8 cellular contexts compared by ENCODE assay signal in genomic region chr5:96997265-96997859, GRCh38.
DNase-seq lines count a peak whose midpoint lies in the region; ATAC-seq lines count a peak whose summit lies in the region.

No MANE protein-coding gene starts in this region.

- H3K56ac ChIP-seq in mesendoderm (ENCODE audit: low read length) = no peak overlapping the region

- H3K23ac ChIP-seq in mesendoderm (ENCODE audit: low read length) = no peak overlapping the region

- H3K4ac ChIP-seq in mesendoderm (ENCODE audit: low read depth, low read length) = no peak overlapping the region

- WGBS in mesendoderm (ENCODE audit: extremely low coverage, insufficient coverage, low lambda C conversion rate) = no CpG with 5 or more reads among the region's 2 CpGs

- no peak overlapping the region for H2BK15ac ChIP-seq in mesendoderm (replicated peaks; ENCODE audit: low read depth)

- H2BK5ac ChIP-seq in mesendoderm (ENCODE audit: low read length) = no peak overlapping the region

- H3K4me2 ChIP-seq in mesendoderm (ENCODE audit: low read length) = no peak overlapping the region

- H3K27ac ChIP-seq in mesendoderm (ENCODE audit: low read depth, low read length) = no peak overlapping the region

- no peak overlapping the region for H2BK120ac ChIP-seq in mesendoderm (ENCODE audit: low read depth, low read length)

- peak; percentile 70 for ATAC-seq in HG02852 (IDR thresholded peaks at IDR 0.05; ENCODE audit: unreplicated experiment)
- ATAC-seq in HG02571 (IDR thresholded peaks at IDR 0.05; ENCODE audit: unreplicated experiment) = no peak
- ATAC-seq in GM19463 (IDR thresholded peaks at IDR 0.05; ENCODE audit: unreplicated experiment) = no peak

- no peak overlapping the region for H3K18ac ChIP-seq in mesendoderm (ENCODE audit: low read length)

- no peak overlapping the region for H3K4me3 ChIP-seq in mesendoderm (ENCODE audit: low read length)

- no peaks in the 10 kb centered on the region for H3K79me2 ChIP-seq in mesendoderm (ENCODE audit: control insufficient read depth, insufficient read depth, low read length)

- no peaks in the 10 kb centered on the region for H3K79me1 ChIP-seq in mesendoderm (ENCODE audit: low read length)

- H3K27me3 ChIP-seq in mesendoderm (ENCODE audit: insufficient read depth, low read length, poor library complexity) = no peaks in the 10 kb centered on the region

- H4K8ac ChIP-seq in mesendoderm (ENCODE audit: low read depth, low read length) = no peak overlapping the region

- no peaks in the 10 kb centered on the region for H3K4me1 ChIP-seq in mesendoderm (ENCODE audit: control insufficient read depth, low read depth, low read length)

- DNase-seq in AG20443 (ENCODE audit: low spot score) (peak; percentile 24), EL (peak; percentile 48), NOMO-1 treated with DMSO at 0.1 percent for 48 hours (lab: John Stamatoyannopoulos, UW; ENCODE audit: unreplicated experiment) (peak; percentile 52), cerebellum (ENCODE audit: low spot score) (peak; percentile 20), mesendoderm (peak; percentile 54)

- H3K36me3 ChIP-seq in mesendoderm (ENCODE audit: control insufficient read depth, insufficient read depth, low read length) = no peaks in the 10 kb centered on the region

- no peak overlapping the region for H2AK5ac ChIP-seq in mesendoderm (ENCODE audit: low read length)

- no peak overlapping the region for H4K5ac ChIP-seq in mesendoderm (ENCODE audit: low read length)

- no peak overlapping the region for H3K9ac ChIP-seq in mesendoderm (ENCODE audit: low read length)
